21 cellular contexts compared by ENCODE assay signal in genomic region chr5:104375345-104375744, GRCh38.
"Had no signal": no experiment of that assay in that cellular context is flagged by ENCODE, and none has a peak within 500 bp of the region (broad histone marks: within the 10 kb centered on the region; RNA-seq: fewer than 3 reads in every experiment).

No MANE protein-coding gene starts in this region.

- DNase-seq: IMR-90, MV-4-11, NCI-H1048, NCI-H1105, NCI-H1417 treated with DMSO at 0.1 percent for 48 hours, NCI-H146, NCI-H1694 treated with DMSO at 0.1 percent for 48 hours, NCI-H1930, NCI-H2081, NCI-H2107, NCI-H2227 treated with DMSO at 0.1 percent for 48 hours, NCI-H524, NCI-H526 treated with DMSO at 0.1 percent for 48 hours, NCI-H774, PC-3, SHP77, SK-N-SH, SW 1271 had no signal

- H3K9me3 ChIP-seq: SK-N-SH had no signal

- ATAC-seq: HepG2, Panc1, PC-3 had no signal

- H3K9ac ChIP-seq: SK-N-SH had no signal

- H3K4me2 ChIP-seq: SK-N-SH had no signal

- H3K27ac ChIP-seq: RWPE1 had no signal
